ENCODE assay signal across 11 cellular contexts in the genomic region with DNA sequence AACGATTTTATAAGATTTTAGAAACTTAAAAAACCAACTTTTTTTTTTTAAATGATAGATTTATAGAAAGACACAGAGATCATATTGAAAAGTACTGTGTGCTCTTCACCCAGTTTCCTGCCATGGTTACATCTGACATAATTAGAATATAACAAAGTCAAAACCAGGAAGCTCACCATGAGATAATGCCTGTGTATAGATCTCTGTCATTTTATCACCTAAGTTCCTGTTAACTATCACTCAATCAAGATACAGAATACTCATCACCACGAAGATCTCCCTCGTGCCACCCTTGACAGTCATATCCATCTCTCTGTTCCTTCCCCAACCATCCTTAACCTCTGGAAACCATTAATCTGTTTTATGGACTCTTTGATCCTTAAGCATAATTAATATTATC. TPM values are rescaled to one million over a fixed set of nuclear protein-coding genes. Genes with fewer than 3 reads are reported as not detected.
DNase-seq lines count a peak whose midpoint lies in the region; ATAC-seq, FAIRE-seq and TF ChIP-seq lines count a peak whose summit lies in the region.
"Had no signal": no experiment of that assay in that cellular context is flagged by ENCODE, and none has a peak within 500 bp of the region (broad histone marks: within the 10 kb centered on the region; RNA-seq: fewer than 3 reads in every experiment).

No MANE protein-coding gene starts in this region.

- H3K9me3 Mint-ChIP-seq in CD4-positive, CD25-positive, alpha-beta regulatory T cell = no peaks in the 10 kb centered on the region
- no peaks in the 10 kb centered on the region for H3K9me3 Mint-ChIP-seq in activated T-helper 17 cell treated with anti-CD3 and anti-CD28 coated beads, Interleukin-2, amount 50 U/mL, for 72 hours
- no peaks in the 10 kb centered on the region for H3K9me3 Mint-ChIP-seq in naive thymus-derived CD4-positive, alpha-beta T cell

- POLR2A ChIA-PET in naive thymus-derived CD4-positive, alpha-beta T cell (lab: Charles Lee) = interaction anchor here (0.7 kb wide), 1 partner anchor 22 kb away, joined by 3 read pairs; no protein-coding TSS in a partner anchor

- H3K4me1 ChIP-seq in CD4-positive, CD25-positive, alpha-beta regulatory T cell (ENCODE audit: control insufficient read depth, insufficient read depth, low read length, poor library complexity, severe bottlenecking) = peaks cover 23% of the 10 kb centered on the region
- peaks cover 0 to 3% of the 10 kb centered on the region in 2 donors for H3K4me1 ChIP-seq in naive thymus-derived CD4-positive, alpha-beta T cell (ENCODE audit: control insufficient read depth in 2 of 2, insufficient read depth in 2 of 2, low read length in 2 of 2)

- H3K9me3 ChIP-seq in CD4-positive, CD25-positive, alpha-beta regulatory T cell (ENCODE audit: control insufficient read depth in 2 of 2, low read length in 2 of 2) = no peaks in the 10 kb centered on the region
- no peaks in the 10 kb centered on the region for H3K9me3 ChIP-seq in naive thymus-derived CD4-positive, alpha-beta T cell (ENCODE audit: control insufficient read depth in 2 of 3, low read length in 3 of 3)
- H3K9me3 ChIP-seq: pancreas, SJSA1 had no signal

- H3K27me3 ChIP-seq in CD4-positive, CD25-positive, alpha-beta regulatory T cell (ENCODE audit: control insufficient read depth, insufficient read depth, low read length) = no peaks in the 10 kb centered on the region
- H3K27me3 ChIP-seq in naive thymus-derived CD4-positive, alpha-beta T cell (ENCODE audit: control insufficient read depth in 2 of 2, insufficient read depth in 2 of 2, low read length in 2 of 2) = no peaks in the 10 kb centered on the region
- H3K27me3 ChIP-seq: pancreas, SJSA1 had no signal

- H3K27ac Mint-ChIP-seq in CD4-positive, CD25-positive, alpha-beta regulatory T cell = peak overlapping the region; percentile 91 to 94 (median 93)
- peak overlapping the region; percentile 75 for H3K27ac Mint-ChIP-seq in activated T-helper 17 cell treated with anti-CD3 and anti-CD28 coated beads, Interleukin-2, amount 50 U/mL, for 72 hours
- peak overlapping the region; percentile 70 to 93 (median 86) for H3K27ac Mint-ChIP-seq in naive thymus-derived CD4-positive, alpha-beta T cell

- H3K27me3 Mint-ChIP-seq in CD4-positive, CD25-positive, alpha-beta regulatory T cell = no peaks in the 10 kb centered on the region
- no peaks in the 10 kb centered on the region for H3K27me3 Mint-ChIP-seq in activated T-helper 17 cell treated with anti-CD3 and anti-CD28 coated beads, Interleukin-2, amount 50 U/mL, for 72 hours
- H3K27me3 Mint-ChIP-seq in naive thymus-derived CD4-positive, alpha-beta T cell = no peaks in the 10 kb centered on the region

- peak overlapping the region; percentile 74 to 92 (median 84) for H3K4me3 Mint-ChIP-seq in CD4-positive, CD25-positive, alpha-beta regulatory T cell
- peak overlapping the region; percentile 50 for H3K4me3 Mint-ChIP-seq in activated T-helper 17 cell treated with anti-CD3 and anti-CD28 coated beads, Interleukin-2, amount 50 U/mL, for 72 hours
- peak overlapping the region in 9 of 10 donors; percentile 7 to 83 (median 75) for H3K4me3 Mint-ChIP-seq in naive thymus-derived CD4-positive, alpha-beta T cell

- peak; percentile 92 to 93 for ATAC-seq in CD4-positive, CD25-positive, alpha-beta regulatory T cell (ENCODE audit: low read depth in 2 of 2)
- ATAC-seq in activated T-helper 17 cell treated with anti-CD3 and anti-CD28 coated beads, Interleukin-2, amount 50 U/mL, for 72 hours (replicated peaks) = peak; percentile 92
- ATAC-seq in naive thymus-derived CD4-positive, alpha-beta T cell = peak; percentile 90
- no peak for ATAC-seq in GM18868 (IDR thresholded peaks at IDR 0.05; ENCODE audit: unreplicated experiment)
- ATAC-seq: pancreas had no signal

- peak overlapping the region; percentile 91 for H3K27ac ChIP-seq in CD4-positive, CD25-positive, alpha-beta regulatory T cell (ENCODE audit: insufficient read depth, low read length, poor library complexity, severe bottlenecking)
- H3K27ac ChIP-seq in naive thymus-derived CD4-positive, alpha-beta T cell (ENCODE audit: low read depth, low read length) = peak overlapping the region; percentile 70
- H3K27ac ChIP-seq: pancreas, SJSA1 had no signal

- H3K36me3 Mint-ChIP-seq in CD4-positive, CD25-positive, alpha-beta regulatory T cell = peaks cover 7% of the 10 kb centered on the region
- peaks cover 68% of the 10 kb centered on the region for H3K36me3 Mint-ChIP-seq in activated T-helper 17 cell treated with anti-CD3 and anti-CD28 coated beads, Interleukin-2, amount 50 U/mL, for 72 hours (ENCODE audit: low read depth)
- H3K36me3 Mint-ChIP-seq in naive thymus-derived CD4-positive, alpha-beta T cell = peaks cover 0 to 14% (median 3%) of the 10 kb centered on the region in 5 donors

- peaks cover 9 to 35% (median 16%) of the 10 kb centered on the region in 4 donors for H3K4me1 Mint-ChIP-seq in CD4-positive, CD25-positive, alpha-beta regulatory T cell
- H3K4me1 Mint-ChIP-seq in activated T-helper 17 cell treated with anti-CD3 and anti-CD28 coated beads, Interleukin-2, amount 50 U/mL, for 72 hours = peaks cover 10% of the 10 kb centered on the region
- H3K4me1 Mint-ChIP-seq in naive thymus-derived CD4-positive, alpha-beta T cell = peaks cover 7 to 27% (median 18%) of the 10 kb centered on the region in 7 donors

- peaks cover 7% of the 10 kb centered on the region for H3K36me3 ChIP-seq in CD4-positive, CD25-positive, alpha-beta regulatory T cell (ENCODE audit: control insufficient read depth, insufficient read depth, low read length)
- H3K36me3 ChIP-seq in naive thymus-derived CD4-positive, alpha-beta T cell (ENCODE audit: control insufficient read depth in 2 of 3, insufficient read depth in 3 of 3, low read length in 3 of 3) = peaks cover 0 to 7% (median 5%) of the 10 kb centered on the region in 3 experiments
- H3K36me3 ChIP-seq: pancreas had no signal

- peak; percentile 41 for FAIRE-seq in GM12891 (lab: Jason Lieb, UNC)

- peak overlapping the region; percentile 77 for H3K4me3 ChIP-seq in CD4-positive, CD25-positive, alpha-beta regulatory T cell (ENCODE audit: low read depth, low read length)
- no peak overlapping the region for H3K4me3 ChIP-seq in naive thymus-derived CD4-positive, alpha-beta T cell (ENCODE audit: low read length)
- H3K4me3 ChIP-seq: pancreas, SJSA1, smooth muscle cell had no signal

- no peak for TF ChIP-seq POLR2A in GM12891 (IDR thresholded peaks at IDR 0.05; ENCODE audit: low read depth, low read length)

- peak in 2 of 3 donors; percentile 58 to 66 for DNase-seq in CD4-positive, CD25-positive, alpha-beta regulatory T cell
- no peak for DNase-seq in GM12891 (ENCODE audit: insufficient read length, low spot score)
- DNase-seq in naive thymus-derived CD4-positive, alpha-beta T cell = peak in 6 of 9 donors; percentile 9 to 50 (median 33)
- DNase-seq in LoVo (ENCODE audit: low spot score) = no peak
- DNase-seq in NCI-H774 (lab: John Stamatoyannopoulos, UW) = no peak
- DNase-seq: NCI-H1694 treated with DMSO at 0.1 percent for 48 hours, pancreas had no signal

- intact Hi-C loops in naive thymus-derived CD4-positive, alpha-beta T cell (cut with micrococcal nuclease) = loop anchor here in 1 of 2 donors (5.0 kb wide), 1 partner anchor 39 kb away; a partner anchor contains a TSS

- CTCF ChIA-PET in naive thymus-derived CD4-positive, alpha-beta T cell (lab: Charles Lee) = interaction anchor here (1.6 kb wide), 1 partner anchor 9 kb away, joined by 4 read pairs; no protein-coding TSS in a partner anchor

TF ChIP-seq in GM12891, 5 proteins besides CTCF, POLR2A, EP300 and RAD21:
- TF ChIP-seq PAX5 (IDR thresholded peaks at IDR 0.05; ENCODE audit: insufficient read depth, low read length, severe bottlenecking) (no peak), POU2F2 (IDR thresholded peaks at IDR 0.05; ENCODE audit: low read depth, low read length) (no peak), SPI1 (IDR thresholded peaks at IDR 0.05; ENCODE audit: low read depth, low read length) (no peak), POLR2AphosphoS5 (IDR thresholded peaks at IDR 0.05; ENCODE audit: low read depth, low read length) (no peak), TAF1 (IDR thresholded peaks at IDR 0.05; ENCODE audit: low read depth, low read length) (no peak)

RNA-seq across cellular contexts. Expression of a gene that starts 39.1 kb away (rescaled TPM):
- 16.6 TPM for total RNA-seq in CD4-positive, CD25-positive, alpha-beta regulatory T cell
- polyA plus RNA-seq in CD4-positive, CD25-positive, alpha-beta regulatory T cell = 10 to 100 TPM; 13.7 to 21.2 (median 18.3) TPM
- polyA plus RNA-seq in GM12891 (2012; ENCODE audit: low read depth, missing spikeins) = 9.2 TPM
- 10 to 100 TPM in 1 of 2 donors, 1 to 10 TPM in 1; 9.2 to 18.3 TPM for total RNA-seq in activated T-helper 17 cell treated with anti-CD3 and anti-CD28 coated beads, Interleukin-2, amount 50 U/mL, for 72 hours
- 10 to 100 TPM in 4 of 5 experiments, 1 to 10 TPM in 1; 8.5 to 17.9 (median 15.0) TPM for total RNA-seq in naive thymus-derived CD4-positive, alpha-beta T cell
- polyA plus RNA-seq in naive thymus-derived CD4-positive, alpha-beta T cell = 10 to 100 TPM; 10.6 to 18.0 TPM

Comparison
In these comparisons a context has a peak if more than half of its experiments do, and no peak if none do; other contexts are left out.
1. DNase-seq: peak in CD4-positive, CD25-positive, alpha-beta regulatory T cell (2 of 3) and naive thymus-derived CD4-positive, alpha-beta T cell (6 of 9); none in GM12891 (single experiment), LoVo (single experiment) and NCI-H774 (single experiment).
2. Peak in every context shown above with its lines, with median percentiles within 50 percentile points of each other: H3K27ac Mint-ChIP-seq and H3K4me3 Mint-ChIP-seq.